In genomic region chr1:229736376-229736775, GRCh38 we compare ENCODE assay signal across 35 cellular contexts.
"Had no signal": no experiment of that assay in that cellular context is flagged by ENCODE, and none has a peak within 500 bp of the region (broad histone marks: within the 10 kb centered on the region; RNA-seq: fewer than 3 reads in every experiment).

No MANE protein-coding gene starts in this region.

- DNase-seq: Karpas-422, Kasumi-1, MG63, MM.1S, MV-4-11, NCI-H1048, NCI-H1092, NCI-H1092 treated with DMSO at 0.1 percent for 48 hours, NCI-H1105, NCI-H1105 treated with DMSO at 0.1 percent for 48 hours, NCI-H1417, NCI-H1436, NCI-H1436 treated with DMSO at 0.1 percent for 48 hours, NCI-H146, NCI-H1694, NCI-H1694 treated with DMSO at 0.1 percent for 48 hours, NCI-H187, NCI-H187 treated with DMSO at 0.1 percent for 48 hours, NCI-H1930, NCI-H2029, NCI-H2029 treated with DMSO at 0.1 percent for 48 hours, NCI-H2081, NCI-H2081 treated with DMSO at 0.1 percent for 48 hours, NCI-H2107, NCI-H2171, NCI-H2171 treated with DMSO at 0.1 percent for 48 hours, NCI-H2227 treated with DMSO at 0.1 percent for 48 hours, NCI-H226, NCI-H345, NCI-H446, NCI-H446 treated with DMSO at 0.1 percent for 48 hours, NCI-H510A, NCI-H510A treated with DMSO at 0.1 percent for 48 hours, NCI-H524 had no signal

- H3K4me2 ChIP-seq: KMS-11 had no signal

- H3K36me3 ChIP-seq: MG63 had no signal

- H3K4me3 ChIP-seq: MG63 had no signal

- H3K27ac ChIP-seq: KMS-11 had no signal

- H3K9ac ChIP-seq: KMS-11 had no signal
